Comparison of ENCODE assay signal across 8 cellular contexts in genomic region chr22:23716811-23717801, GRCh38. TPM values are rescaled to one million over a fixed set of nuclear protein-coding genes. Genes with fewer than 3 reads are reported as not detected.
DNase-seq lines count a peak whose midpoint lies in the region; ATAC-seq and TF ChIP-seq lines count a peak whose summit lies in the region.

No MANE protein-coding gene starts in this region.

- H4K20me1 ChIP-seq in neural cell (ENCODE audit: insufficient read depth), result no peaks in the 10 kb centered on the region

- CTCF ChIA-PET in Caco-2 (lab: Charles Lee), result interaction anchor here (0.6 to 1.0 kb wide), 2 partner anchors 33 to 54 kb away, joined by 3 to 4 read pairs; no protein-coding TSS in a partner anchor

- no peaks in the 10 kb centered on the region for H3K9me2 ChIP-seq in neural cell (ENCODE audit: insufficient read depth, low read length)

- H3K4me2 ChIP-seq in neural cell (ENCODE audit: low read length), result peak overlapping the region; percentile 48

- peak overlapping the region; percentile 85 for H3K27ac Mint-ChIP-seq in Caco-2 (ENCODE audit: unreplicated experiment)
- H3K27ac Mint-ChIP-seq in stimulated activated naive CD8-positive, alpha-beta T cell treated with anti-CD3 and anti-CD28 coated beads, Interleukin-15, Interleukin-2, amounts not matched to agents 100 ng/mL and 50 ng/mL, for 24 hours, result peak overlapping the region; percentile 65

- peaks cover 15% of the 10 kb centered on the region for H3K36me3 Mint-ChIP-seq in Caco-2 (ENCODE audit: insufficient read depth, unreplicated experiment)
- peaks cover 8% of the 10 kb centered on the region for H3K36me3 Mint-ChIP-seq in stimulated activated naive CD8-positive, alpha-beta T cell treated with anti-CD3 and anti-CD28 coated beads, Interleukin-15, Interleukin-2, amounts not matched to agents 100 ng/mL and 50 ng/mL, for 24 hours (ENCODE audit: low read depth)

- peak; percentile 58 for TF ChIP-seq RAD21 in neural cell (conservative IDR thresholded peaks at IDR 0.05)

- intact Hi-C loops in Caco-2 (cut with micrococcal nuclease; ENCODE audit: unreplicated experiment), result loop anchor here (1.0 to 2.0 kb wide), 2 partner anchors 34 to 96 kb away; partner anchors contain the start of gene ZNF70

- POLR2A ChIA-PET in Caco-2 (lab: Charles Lee), result interaction anchor here (0.6 kb wide), 2 partner anchors 56 to 96 kb away, joined by 3 read pairs; partner anchors contain the start of gene MMP11

- no peaks in the 10 kb centered on the region for H3K27me3 Mint-ChIP-seq in Caco-2 (ENCODE audit: insufficient read depth, unreplicated experiment)
- no peaks in the 10 kb centered on the region for H3K27me3 Mint-ChIP-seq in stimulated activated naive CD8-positive, alpha-beta T cell treated with anti-CD3 and anti-CD28 coated beads, Interleukin-15, Interleukin-2, amounts not matched to agents 100 ng/mL and 50 ng/mL, for 24 hours

- H3K9ac ChIP-seq in neural cell (ENCODE audit: low read length), result peak overlapping the region; percentile 83

- H3K4me1 Mint-ChIP-seq in Caco-2 (ENCODE audit: low read depth, unreplicated experiment), result no peaks in the 10 kb centered on the region
- H3K4me1 Mint-ChIP-seq in stimulated activated naive CD8-positive, alpha-beta T cell treated with anti-CD3 and anti-CD28 coated beads, Interleukin-15, Interleukin-2, amounts not matched to agents 100 ng/mL and 50 ng/mL, for 24 hours (ENCODE audit: low read depth), result peaks cover 28% of the 10 kb centered on the region

- peak overlapping the region; percentile 74 for H3K4me3 Mint-ChIP-seq in Caco-2 (ENCODE audit: unreplicated experiment)
- peak overlapping the region; percentile 76 for H3K4me3 Mint-ChIP-seq in stimulated activated naive CD8-positive, alpha-beta T cell treated with anti-CD3 and anti-CD28 coated beads, Interleukin-15, Interleukin-2, amounts not matched to agents 100 ng/mL and 50 ng/mL, for 24 hours

- H3K4me1 ChIP-seq in Caco-2, result peaks cover 4% of the 10 kb centered on the region; the same call in 1 of the 2 replicates

- H3K27ac ChIP-seq in neural cell (ENCODE audit: low read length), result peak overlapping the region; percentile 61

- no peak for TF ChIP-seq CTCF in Caco-2 (IDR thresholded peaks at IDR 0.05; ENCODE audit: insufficient read depth in 1 of 2, low read depth in 1 of 2, low read length in 1 of 2, severe bottlenecking in 1 of 2, unreplicated experiment in 1 of 2)
- TF ChIP-seq CTCF in foreskin fibroblast (IDR thresholded peaks at IDR 0.05; ENCODE audit: low read depth, low read length), result no peak
- peak; percentile 27 for TF ChIP-seq CTCF in neural cell (IDR thresholded peaks at IDR 0.05; ENCODE audit: poor library complexity, severe bottlenecking)

- no peaks in the 10 kb centered on the region for H3K9me3 ChIP-seq in Caco-2
- no peaks in the 10 kb centered on the region for H3K9me3 ChIP-seq in neural cell (ENCODE audit: low read length)

- no peaks in the 10 kb centered on the region for H3K9me3 Mint-ChIP-seq in Caco-2 (ENCODE audit: unreplicated experiment)
- no peaks in the 10 kb centered on the region for H3K9me3 Mint-ChIP-seq in stimulated activated naive CD8-positive, alpha-beta T cell treated with anti-CD3 and anti-CD28 coated beads, Interleukin-15, Interleukin-2, amounts not matched to agents 100 ng/mL and 50 ng/mL, for 24 hours

- TSS peak; percentile 57 for BruUV-seq in Caco-2 (replicated peaks; lab: Mats Ljungman, UMichigan)

- H2AFZ ChIP-seq in neural cell (ENCODE audit: low read depth, low read length), result peak overlapping the region; percentile 90

- H3K27me3 ChIP-seq in Caco-2 (replicated peaks; ENCODE audit: control insufficient read depth, insufficient read depth, low read length) (no peaks in the 10 kb centered on the region), neural cell (ENCODE audit: insufficient read depth, low read depth, low read length) (no peaks in the 10 kb centered on the region)

- H3K4me3 ChIP-seq in Caco-2 (ENCODE audit: low read depth, low read length) (peak overlapping the region; percentile 73), foreskin fibroblast (ENCODE audit: low read depth in 1 of 2, low read length in 2 of 2) (peak overlapping the region; percentile 66 to 86), neural cell (ENCODE audit: low read length) (peak overlapping the region; percentile 97)

- DNase-seq in Caco-2, result peak; percentile 84 to 89
- peak; percentile 84 for DNase-seq in LoVo (ENCODE audit: low spot score)
- peak; percentile 79 to 85 for DNase-seq in SHP77 (lab: John Stamatoyannopoulos, UW)
- peak; percentile 71 for DNase-seq in activated gamma-delta T cell treated with anti-CD3 and anti-CD28 coated beads, Interleukin-2, amount 50 U/mL, for 16 hours (ENCODE audit: low read depth)
- DNase-seq in foreskin fibroblast, result peak; percentile 79 to 94

- peak; percentile 75 for ATAC-seq in GM21528 (IDR thresholded peaks at IDR 0.05; ENCODE audit: low FRiP score, unreplicated experiment)

- peak; percentile 54 for TF ChIP-seq EP300 in neural cell (conservative IDR thresholded peaks at IDR 0.05; ENCODE audit: poor library complexity, severe bottlenecking)

- no peaks in the 10 kb centered on the region for H3F3A ChIP-seq in neural cell (ENCODE audit: insufficient read depth, low read length, poor library complexity, severe bottlenecking)

- peaks cover 9% of the 10 kb centered on the region for H3K79me2 ChIP-seq in neural cell (replicated peaks; ENCODE audit: insufficient read depth, low read length)

- H3K36me3 ChIP-seq in Caco-2 (ENCODE audit: control insufficient read depth, insufficient read depth, low read length), result no peaks in the 10 kb centered on the region; the same call in 1 of the 2 replicates
- H3K36me3 ChIP-seq in neural cell (ENCODE audit: insufficient read depth, low read length), result no peaks in the 10 kb centered on the region

TF ChIP-seq in neural cell, 6 proteins besides CTCF, POLR2A, EP300 and RAD21:
- TF ChIP-seq MXI1 (conservative IDR thresholded peaks at IDR 0.05; ENCODE audit: poor library complexity, severe bottlenecking), result peak; percentile 84
- TF ChIP-seq TAF1 (IDR thresholded peaks at IDR 0.05; ENCODE audit: low read depth), result peak; percentile 69
- peak; percentile 93 for TF ChIP-seq POLR2AphosphoS5 (IDR thresholded peaks at IDR 0.05)
- TF ChIP-seq EZH2 (IDR thresholded peaks at IDR 0.05; ENCODE audit: borderline replicate concordance, insufficient read depth, low read length, poor library complexity, severe bottlenecking), result no peak
- TF ChIP-seq REST (IDR thresholded peaks at IDR 0.05; ENCODE audit: borderline replicate concordance), result no peak
- TF ChIP-seq SMC3 (conservative IDR thresholded peaks at IDR 0.05; ENCODE audit: poor library complexity), result peak; percentile 64

RNA-seq across cellular contexts. Expression of gene RGL4, which starts 26.3 kb away (rescaled TPM):
- total RNA-seq in Caco-2 (2022), result not detected in 2 replicates
- polyA plus RNA-seq in neural cell, result not detected in 2 replicates
- not detected in 2 replicates for polyA minus RNA-seq in neural cell

RNA-seq across cellular contexts. Expression of gene ZNF70, which starts 33.8 kb away (rescaled TPM):
- 5.4 and 5.8 TPM in 2 replicates for total RNA-seq in Caco-2 (2022)
- 1.3 and 1.5 TPM in 2 replicates for polyA plus RNA-seq in neural cell
- 4.6 and 5.6 TPM in 2 replicates for polyA minus RNA-seq in neural cell

RNA-seq across cellular contexts. Expression of gene VPREB3, which starts 37.1 kb away (rescaled TPM):
- total RNA-seq in Caco-2 (2022), result not detected in 2 replicates
- not detected in 2 replicates for polyA plus RNA-seq in neural cell
- polyA minus RNA-seq in neural cell, result not detected in 2 replicates

RNA-seq across cellular contexts. Expression of gene C22orf15, which starts 45.7 kb away (rescaled TPM):
- not detected in 2 replicates for total RNA-seq in Caco-2 (2022)
- not detected in 2 replicates for polyA plus RNA-seq in neural cell
- not detected in 2 replicates for polyA minus RNA-seq in neural cell

RNA-seq across cellular contexts. Expression of gene CHCHD10, which starts 50.7 kb away (rescaled TPM):
- 178 and 189 TPM in 2 replicates for total RNA-seq in Caco-2 (2022)
- polyA plus RNA-seq in neural cell, result 3.8 TPM in 1 of 2 replicates, not detected in the other
- 3.2 and 8.1 TPM in 2 replicates for polyA minus RNA-seq in neural cell

Comparison
In these comparisons a context has a peak if more than half of its experiments do, and no peak if none do; other contexts are left out.
1. Peak in every context shown above with its lines: DNase-seq, ATAC-seq, H3K4me3 ChIP-seq and H3K27ac ChIP-seq.